Comparison of ENCODE assay signal across 19 cellular contexts in the genomic region with DNA sequence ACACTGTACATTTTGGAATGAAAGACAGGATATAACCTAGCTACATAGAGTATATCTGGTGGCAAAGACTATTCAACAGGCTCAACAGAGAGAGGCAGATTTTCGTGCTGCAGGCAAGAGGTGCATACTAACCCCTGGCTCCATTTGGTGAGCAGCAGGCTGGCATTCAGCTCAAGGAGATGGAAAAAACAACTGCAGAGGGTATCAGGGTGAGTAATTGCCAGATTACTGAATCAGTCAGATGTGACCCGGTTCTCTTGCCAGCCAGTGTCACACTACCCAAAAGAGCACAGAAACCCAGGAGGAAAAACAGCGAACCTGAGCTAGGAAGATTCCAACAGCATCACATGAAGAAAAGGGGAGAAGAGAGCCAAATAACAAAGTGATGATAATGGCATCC.
A peak's percentile ranks its signal among the peaks of the same experiment; 100 is the strongest.
DNase-seq lines count a peak whose midpoint lies in the region; ATAC-seq lines count a peak whose summit lies in the region.
"Had no signal": no experiment of that assay in that cellular context is flagged by ENCODE, and none has a peak within 500 bp of the region (broad histone marks: within the 10 kb centered on the region; RNA-seq: fewer than 3 reads in every experiment).

No MANE protein-coding gene starts in this region.

- ATAC-seq in GM21786 (IDR thresholded peaks at IDR 0.05; ENCODE audit: unreplicated experiment) (peak; percentile 55), HG02970 (IDR thresholded peaks at IDR 0.05; ENCODE audit: low FRiP score, unreplicated experiment) (no peak), GM21737 (IDR thresholded peaks at IDR 0.05; ENCODE audit: unreplicated experiment) (no peak)
- ATAC-seq: A549, SK-N-SH treated with all-trans-retinoic acid at 6 μM for 48 hours had no signal

- peak; percentile 9 for DNase-seq in DMS 273 treated with DMSO at 0.1 percent for 48 hours (lab: John Stamatoyannopoulos, UW)
- peak; percentile 43 to 75 for DNase-seq in NCI-H524 (lab: John Stamatoyannopoulos, UW)
- DNase-seq in pons (ENCODE audit: low spot score) = peak; percentile 3
- DNase-seq in NCI-H187 treated with DMSO at 0.1 percent for 48 hours (lab: John Stamatoyannopoulos, UW) = no peak
- no peak for DNase-seq in NCI-H1417 treated with DMSO at 0.1 percent for 48 hours (lab: John Stamatoyannopoulos, UW)
- DNase-seq: COR-L47, DND-41, H9, HFFc6, IMR-90, NCI-H1105, NCI-H510A treated with DMSO at 0.1 percent for 48 hours, NCI-H82, Peyer's patch had no signal

Comparison
In these comparisons a context has a peak if more than half of its experiments do, and no peak if none do; other contexts are left out.
1. DNase-seq: peak in DMS 273 treated with DMSO at 0.1 percent for 48 hours (single experiment), NCI-H524 (2 of 2) and pons (single experiment); none in NCI-H187 treated with DMSO at 0.1 percent for 48 hours (single experiment) and NCI-H1417 treated with DMSO at 0.1 percent for 48 hours (single experiment).